In genomic region chr14:74296037-74296467, GRCh38 we compare ENCODE assay signal across 1 cellular context.
A peak's percentile ranks its signal among the peaks of the same experiment; 100 is the strongest.
TF ChIP-seq lines count a peak whose summit lies in the region.

No MANE protein-coding gene starts in this region.

TF ChIP-seq in HepG2, 621 proteins besides CTCF, POLR2A, EP300 and RAD21 (continued from another document and continues in another):
- TF ChIP-seq GMEB1 (CRISPR knock-in tag; IDR thresholded peaks at IDR 0.05; ENCODE audit: borderline replicate concordance), result peak; percentile 35; the same call in 1 of the 2 replicates
- TF ChIP-seq ZNF746 (CRISPR knock-in tag; IDR thresholded peaks at IDR 0.05), result no peak
- no peak for TF ChIP-seq ZNF720 (CRISPR knock-in tag; IDR thresholded peaks at IDR 0.05)
- TF ChIP-seq PRDM4 (CRISPR knock-in tag; IDR thresholded peaks at IDR 0.05; ENCODE audit: borderline replicate concordance), result no peak
- no peak for TF ChIP-seq ZNF674 (CRISPR knock-in tag; IDR thresholded peaks at IDR 0.05; ENCODE audit: low read depth)
- TF ChIP-seq FOXP4 (CRISPR knock-in tag; IDR thresholded peaks at IDR 0.05), result 0 out of 2 replicates have a peak, but pooled peaks have one; percentile 16
- peak; percentile 37; the same call in 1 of the 2 replicates for TF ChIP-seq POLR2AphosphoS5 (IDR thresholded peaks at IDR 0.05; ENCODE audit: low read depth, low read length)
- TF ChIP-seq NAIF1 (CRISPR knock-in tag; IDR thresholded peaks at IDR 0.05; ENCODE audit: borderline replicate concordance), result no peak
- no peak for TF ChIP-seq SOX13 (IDR thresholded peaks at IDR 0.05)
- peak in 1 of 2 experiments; percentile 24; a peak in 1 of 4 replicates for TF ChIP-seq SOX13 (CRISPR knock-in tag; conservative IDR thresholded peaks at IDR 0.05 in 1 of 2, IDR thresholded peaks at IDR 0.05 in 1 of 2)
- no peak for TF ChIP-seq ZNF567 (CRISPR knock-in tag; IDR thresholded peaks at IDR 0.05; ENCODE audit: borderline replicate concordance)
- no peak for TF ChIP-seq JUND (CRISPR knock-in tag; IDR thresholded peaks at IDR 0.05)
- no peak for TF ChIP-seq ZNF468 (CRISPR knock-in tag; IDR thresholded peaks at IDR 0.05)
- TF ChIP-seq MYNN (CRISPR knock-in tag; IDR thresholded peaks at IDR 0.05; ENCODE audit: low read depth), result no peak
- no peak for TF ChIP-seq HNRNPUL1 (IDR thresholded peaks at IDR 0.05; ENCODE audit: low read depth, low read length)
- TF ChIP-seq KDM2A (CRISPR knock-in tag; IDR thresholded peaks at IDR 0.05; ENCODE audit: borderline replicate concordance, low read depth), result peak; percentile 54; the same call in 1 of the 2 replicates
- no peak for TF ChIP-seq ATAD3A (CRISPR knock-in tag; IDR thresholded peaks at IDR 0.05)
- peak; percentile 57; the same call in 1 of the 2 replicates for TF ChIP-seq ESRRA (CRISPR knock-in tag; IDR thresholded peaks at IDR 0.05; ENCODE audit: low read depth)
- peak; percentile 75; the same call in 1 of the 2 replicates for TF ChIP-seq ZNF598 (CRISPR knock-in tag; IDR thresholded peaks at IDR 0.05; ENCODE audit: borderline replicate concordance)
- no peak for TF ChIP-seq ZNF30 (CRISPR knock-in tag; IDR thresholded peaks at IDR 0.05)
- no peak for TF ChIP-seq ZNF597 (CRISPR knock-in tag; IDR thresholded peaks at IDR 0.05)
- no peak for TF ChIP-seq POLR2G (IDR thresholded peaks at IDR 0.05; ENCODE audit: low read depth, low read length)
- TF ChIP-seq HNRNPLL (IDR thresholded peaks at IDR 0.05; ENCODE audit: low read depth, low read length, poor library complexity, severe bottlenecking), result no peak
- no peak for TF ChIP-seq ZNF713 (CRISPR knock-in tag; IDR thresholded peaks at IDR 0.05)
- no peak for TF ChIP-seq TRAFD1 (CRISPR knock-in tag; IDR thresholded peaks at IDR 0.05; ENCODE audit: borderline replicate concordance)
- no peak for TF ChIP-seq ADNP (CRISPR knock-in tag; IDR thresholded peaks at IDR 0.05)
- TF ChIP-seq PHF8 (CRISPR knock-in tag; IDR thresholded peaks at IDR 0.05), result no peak
- TF ChIP-seq ZNF773 (CRISPR knock-in tag; IDR thresholded peaks at IDR 0.05; ENCODE audit: borderline replicate concordance), result 0 out of 2 replicates have a peak, but pooled peaks have one; percentile 47
- TF ChIP-seq THRA (CRISPR knock-in tag; IDR thresholded peaks at IDR 0.05; ENCODE audit: borderline replicate concordance), result peak; percentile 53; the same call in 1 of the 2 replicates
- TF ChIP-seq ZNF709 (CRISPR knock-in tag; IDR thresholded peaks at IDR 0.05), result peak; percentile 60; the same call in 1 of the 2 replicates
- TF ChIP-seq PTBP1 (IDR thresholded peaks at IDR 0.05; ENCODE audit: low read depth, low read length, poor library complexity, severe bottlenecking), result no peak
- TF ChIP-seq KMT2B (CRISPR knock-in tag; IDR thresholded peaks at IDR 0.05), result 0 out of 2 replicates have a peak, but pooled peaks have one; percentile 27
- no peak for TF ChIP-seq ZFAT (CRISPR knock-in tag; conservative IDR thresholded peaks at IDR 0.05)
- no peak for TF ChIP-seq TEAD2 (CRISPR knock-in tag; IDR thresholded peaks at IDR 0.05)
- no peak for TF ChIP-seq ZEB1 (IDR thresholded peaks at IDR 0.05; ENCODE audit: insufficient replicate concordance, low read depth)
- TF ChIP-seq ZKSCAN8 (CRISPR knock-in tag; IDR thresholded peaks at IDR 0.05; ENCODE audit: borderline replicate concordance), result no peak
- TF ChIP-seq BCL6 (CRISPR knock-in tag; IDR thresholded peaks at IDR 0.05), result peak; percentile 41; the same call in 1 of the 2 replicates
- no peak for TF ChIP-seq ZNF275 (CRISPR knock-in tag; IDR thresholded peaks at IDR 0.05; ENCODE audit: borderline replicate concordance)
- TF ChIP-seq CBX1 (IDR thresholded peaks at IDR 0.05; ENCODE audit: low read depth), result no peak
- TF ChIP-seq ARID3A (IDR thresholded peaks at IDR 0.05; ENCODE audit: low read depth, low read length), result no peak
- no peak for TF ChIP-seq TP53 (CRISPR knock-in tag; conservative IDR thresholded peaks at IDR 0.05)
- peak; percentile 77; the same call in 1 of the 2 replicates for TF ChIP-seq ZBTB7A (CRISPR knock-in tag; IDR thresholded peaks at IDR 0.05)
- TF ChIP-seq ZBTB21 (CRISPR knock-in tag; IDR thresholded peaks at IDR 0.05), result no peak
- no peak for TF ChIP-seq TRIM22 (IDR thresholded peaks at IDR 0.05)
- TF ChIP-seq IRF9 (CRISPR knock-in tag; IDR thresholded peaks at IDR 0.05; ENCODE audit: borderline replicate concordance), result no peak
- no peak for TF ChIP-seq SNAPC2 (CRISPR knock-in tag; IDR thresholded peaks at IDR 0.05)
- TF ChIP-seq RFXAP (CRISPR knock-in tag; IDR thresholded peaks at IDR 0.05; ENCODE audit: borderline replicate concordance), result peak; percentile 58; the same call in 1 of the 2 replicates
- no peak for TF ChIP-seq TBX2 (CRISPR knock-in tag; IDR thresholded peaks at IDR 0.05; ENCODE audit: borderline replicate concordance)
